In the genomic region with DNA sequence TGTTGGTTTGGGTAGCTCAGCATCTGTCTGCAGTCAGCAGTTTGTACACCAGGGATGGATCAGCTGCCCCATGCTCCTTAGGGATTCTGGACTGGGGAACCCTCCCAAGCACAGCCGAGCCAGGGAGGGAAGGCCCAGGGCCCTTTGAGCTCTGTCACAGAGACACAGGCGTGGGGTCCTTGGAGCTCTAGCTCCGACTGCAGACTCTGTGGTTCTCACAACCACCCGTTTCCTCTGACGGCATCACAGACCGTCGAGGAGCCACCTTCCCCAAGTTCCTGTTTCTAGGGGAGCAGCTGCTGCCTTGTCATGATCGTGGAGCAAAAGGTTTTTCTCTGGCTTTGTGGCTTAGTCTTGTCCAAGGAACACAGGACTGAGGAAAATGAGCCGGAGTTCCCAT, we compare ENCODE assay signal across 9 cellular contexts. TPM values are rescaled to one million over a fixed set of nuclear protein-coding genes. Genes with fewer than 3 reads are reported as not detected.
DNase-seq lines count a peak whose midpoint lies in the region; ATAC-seq and TF ChIP-seq lines count a peak whose summit lies in the region.
"Had no signal": no experiment of that assay in that cellular context is flagged by ENCODE, and none has a peak within 500 bp of the region (broad histone marks: within the 10 kb centered on the region; RNA-seq: fewer than 3 reads in every experiment).

A gene with protein sequence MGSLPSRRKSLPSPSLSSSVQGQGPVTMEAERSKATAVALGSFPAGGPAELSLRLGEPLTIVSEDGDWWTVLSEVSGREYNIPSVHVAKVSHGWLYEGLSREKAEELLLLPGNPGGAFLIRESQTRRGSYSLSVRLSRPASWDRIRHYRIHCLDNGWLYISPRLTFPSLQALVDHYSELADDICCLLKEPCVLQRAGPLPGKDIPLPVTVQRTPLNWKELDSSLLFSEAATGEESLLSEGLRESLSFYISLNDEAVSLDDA (minus strand): TSS at position 199 of the 400 bp plus-strand sequence. CDS start 4,861 bp downstream, outside the sequence.

- peaks cover 11% of the 10 kb centered on the region for H3K4me1 ChIP-seq in MM.1S (ENCODE audit: low read length)

- H3K9me3 ChIP-seq in MM.1S (replicated peaks; ENCODE audit: insufficient read depth, low read length): no peaks in the 10 kb centered on the region

- no peak for TF ChIP-seq CTCF in MM.1S (IDR thresholded peaks at IDR 0.05; ENCODE audit: low read length)

- no peak within 1 kb of the TSS for H3K9ac ChIP-seq in MM.1S (ENCODE audit: low read length)

- H3K36me3 ChIP-seq in MM.1S (replicated peaks; ENCODE audit: insufficient read depth, low read length): no peaks in the 10 kb centered on the region

- H3K4me3 ChIP-seq in MM.1S (ENCODE audit: low read length): no peak within 1 kb of the TSS

- H3F3A ChIP-seq in MM.1S (ENCODE audit: insufficient read depth, low read length): no peaks in the 10 kb centered on the region

- H3K9me2 ChIP-seq in MM.1S (replicated peaks; ENCODE audit: insufficient read depth, low read length): no peaks in the 10 kb centered on the region

- no peaks in the 10 kb centered on the region for H4K20me1 ChIP-seq in MM.1S (ENCODE audit: insufficient read depth, low read length)

- peak; percentile 87 for DNase-seq in KBM-7
- DNase-seq in activated CD4-positive, alpha-beta T cell treated with anti-CD3 and anti-CD28 coated beads, Interleukin-2, amount 50 U/mL, for 4 hours: peak; percentile 48 to 57
- DNase-seq in left cardiac atrium: peak; percentile 26
- peak; percentile 34 to 40 for DNase-seq in stimulated activated CD8-positive, alpha-beta memory T cell treated with anti-CD3 and anti-CD28 coated beads, Interleukin-4, amount 100 ng/mL, for 4 hours (ENCODE audit: low read depth in 2 of 2, low spot score in 1 of 2)
- no peak for DNase-seq in MM.1S
- DNase-seq in foreskin melanocyte: no peak
- no peak for DNase-seq in medulla oblongata (ENCODE audit: extremely low spot score)

- H3K79me2 ChIP-seq in MM.1S (ENCODE audit: low read length): no peaks in the 10 kb centered on the region

- no peak within 1 kb of the TSS for H3K4me2 ChIP-seq in MM.1S (ENCODE audit: low read depth, low read length)

- ATAC-seq in left cardiac atrium (peak; percentile 45 to 74), HG02973 (IDR thresholded peaks at IDR 0.05; ENCODE audit: unreplicated experiment) (no peak)
- ATAC-seq: HCT116 had no signal

- in situ Hi-C loops in KBM-7 (cut with MboI; ENCODE audit: low pct_unique_long_range_greater_than_20kb, low sequenced_read_pairs): no loop called here

- intact Hi-C loops in left cardiac atrium (cut with DNase I): no loop called here

- no peaks in the 10 kb centered on the region for H3K27me3 ChIP-seq in MM.1S (replicated peaks; ENCODE audit: insufficient read depth, low read length)

- no peak within 1 kb of the TSS for H3K27ac ChIP-seq in MM.1S (ENCODE audit: low read length)

- H2AFZ ChIP-seq in MM.1S (ENCODE audit: low read length): no peak within 1 kb of the TSS

RNA-seq across cellular contexts. Expression of the gene that starts here (rescaled TPM):
- under 1 TPM; 0.37 to 0.56 TPM for total RNA-seq in left cardiac atrium

Comparison
In these comparisons a context has a peak if more than half of its experiments do, and no peak if none do; other contexts are left out.
1. Peak in DNase-seq and ATAC-seq in left cardiac atrium; RNA of the gene not detected or under 1 TPM.
2. DNase-seq: peak in KBM-7 (single experiment), activated CD4-positive, alpha-beta T cell treated with anti-CD3 and anti-CD28 coated beads, Interleukin-2, amount 50 U/mL, for 4 hours (2 of 2) and stimulated activated CD8-positive, alpha-beta memory T cell treated with anti-CD3 and anti-CD28 coated beads, Interleukin-4, amount 100 ng/mL, for 4 hours (2 of 2); none in MM.1S (single experiment), foreskin melanocyte (single experiment) and medulla oblongata (single experiment).